Comparison of ENCODE assay signal across 22 cellular contexts in the genomic region with DNA sequence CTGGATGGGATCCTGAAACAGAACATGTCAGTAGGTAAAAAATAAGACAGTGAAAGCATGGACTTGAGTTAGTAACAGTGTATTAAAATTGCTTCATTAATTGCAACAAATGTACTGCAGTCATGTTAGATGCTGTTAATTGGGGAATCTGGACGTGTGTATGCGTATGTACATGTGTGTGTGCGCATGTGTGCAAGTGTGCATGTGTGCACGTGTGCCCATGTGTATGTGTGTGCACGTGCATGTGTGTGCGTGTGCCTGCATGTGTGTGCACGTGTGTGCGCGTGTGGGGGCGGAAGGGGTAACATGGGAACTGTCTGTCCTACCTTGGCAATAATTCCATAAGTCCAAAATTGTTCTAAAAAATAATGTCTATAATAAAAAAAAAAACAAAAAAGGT.
"Had no signal": no experiment of that assay in that cellular context is flagged by ENCODE, and none has a peak within 500 bp of the region (broad histone marks: within the 10 kb centered on the region; RNA-seq: fewer than 3 reads in every experiment).

No MANE protein-coding gene starts in this region.

- H3K36me3 ChIP-seq: left ventricle myocardium inferior, lower lobe of right lung, pancreas had no signal

- H2AFZ ChIP-seq: hepatocyte had no signal

- FAIRE-seq: endothelial cell of umbilical vein, kidney, pancreas had no signal

- DNase-seq: dermis blood vessel endothelial cell; erythroblast; foreskin melanocyte; head of caudate nucleus; kidney; left cardiac atrium; left ventricle myocardium inferior; lower lobe of right lung; mesenchymal stem cell; midbrain; naive B cell; occipital lobe; pancreas; right cardiac atrium; stimulated activated CD4-positive, alpha-beta T cell treated with anti-CD3 and anti-CD28 coated beads, Interleukin-2, amount 100 ng/mL, for 48 hours; stimulated activated naive CD4-positive, alpha-beta T cell treated with Interleukin-2 at 50 U/mL for 16 hours; trophoblast cell had no signal

- H3K4me3 Mint-ChIP-seq: nephron had no signal

- ATAC-seq: left cardiac atrium, lower lobe of right lung, pancreas, right cardiac atrium had no signal

- H3K27ac Mint-ChIP-seq: nephron, progenitor cell of endocrine pancreas had no signal

- H3K9me3 Mint-ChIP-seq: naive B cell, nephron had no signal

- H3K4me3 ChIP-seq: hepatocyte, left ventricle myocardium inferior, lower lobe of right lung, pancreas, smooth muscle cell had no signal

- H3K4me2 ChIP-seq: hepatocyte, smooth muscle cell had no signal

- H3K27ac ChIP-seq: hepatocyte, left ventricle myocardium inferior, lower lobe of right lung, pancreas had no signal

- H3K27me3 Mint-ChIP-seq: naive B cell, progenitor cell of endocrine pancreas had no signal

- H3K9me3 ChIP-seq: left ventricle myocardium inferior, lower lobe of right lung, pancreas had no signal

- H3K27me3 ChIP-seq: hepatocyte, pancreas had no signal
